Comparison of ENCODE assay signal across 11 cellular contexts in the genomic region with DNA sequence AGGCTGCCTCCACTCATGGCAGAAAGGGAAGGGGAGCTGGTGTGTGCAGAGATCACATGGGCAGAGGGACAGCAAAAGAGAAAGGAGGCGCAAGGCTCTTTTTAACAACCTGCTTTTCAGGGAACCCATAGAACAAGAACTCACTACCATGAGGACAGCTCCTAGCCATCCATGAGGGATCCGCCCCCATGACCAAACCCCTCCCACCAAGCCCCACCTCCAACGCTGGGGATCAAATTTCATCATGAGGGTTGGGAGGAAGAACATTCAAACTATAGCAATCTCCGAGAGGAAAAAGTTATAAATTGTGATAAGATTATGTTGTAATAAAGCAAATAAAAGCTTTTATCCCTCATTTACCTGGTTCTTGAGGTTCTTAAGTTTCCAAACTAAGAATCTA.
DNase-seq lines count a peak whose midpoint lies in the region; ATAC-seq and TF ChIP-seq lines count a peak whose summit lies in the region.
"Had no signal": no experiment of that assay in that cellular context is flagged by ENCODE, and none has a peak within 500 bp of the region (broad histone marks: within the 10 kb centered on the region; RNA-seq: fewer than 3 reads in every experiment).

No MANE protein-coding gene starts in this region.

- no peaks in the 10 kb centered on the region for H3K27me3 Mint-ChIP-seq in chondrocyte (ENCODE audit: low read depth)

- DNase-seq in SK-N-SH: no peak
- DNase-seq in colonic mucosa: peak; percentile 62
- DNase-seq in psoas muscle: peak in 1 of 2 donors; percentile 20
- no peak for DNase-seq in chondrocyte (ENCODE audit: low spot score)
- DNase-seq in SKM-1 (lab: John Stamatoyannopoulos, UW; ENCODE audit: unreplicated experiment): no peak
- no peak for DNase-seq in activated naive CD4-positive, alpha-beta T cell (lab: John Stamatoyannopoulos, UW)
- DNase-seq: NCI-H446 treated with DMSO at 0.1 percent for 48 hours had no signal

- H3K36me3 ChIP-seq in SK-N-SH (replicated peaks in 1 of 2; ENCODE audit: control insufficient read depth in 1 of 2, insufficient read depth in 2 of 2, low read length in 1 of 2): no peaks in the 10 kb centered on the region
- no peaks in the 10 kb centered on the region for H3K36me3 ChIP-seq in KMS-11 (ENCODE audit: insufficient read depth)
- H3K36me3 ChIP-seq in colonic mucosa: no peaks in the 10 kb centered on the region
- H3K36me3 ChIP-seq in psoas muscle (ENCODE audit: insufficient read depth in 1 of 2, low read depth in 1 of 2): no peaks in the 10 kb centered on the region

- no peak overlapping the region for H3K27ac ChIP-seq in SK-N-SH (ENCODE audit: low read depth in 2 of 2, low read length in 1 of 2)
- H3K27ac ChIP-seq in KMS-11: no peak overlapping the region
- H3K27ac ChIP-seq in colonic mucosa: no peak overlapping the region
- H3K27ac ChIP-seq in psoas muscle: no peak overlapping the region
- H3K27ac ChIP-seq: C4-2B had no signal

- H3K4me3 ChIP-seq in SK-N-SH (ENCODE audit: low read depth in 2 of 2, low read length in 1 of 2) (0 out of 4 replicates have a peak overlapping the region, but pooled peaks of 1 of the 2 experiments have one; percentile 30), KMS-11 (IDR thresholded peaks at IDR 0.05; ENCODE audit: insufficient read depth, low read depth, low read length) (no peak overlapping the region), colonic mucosa (no peak overlapping the region), psoas muscle (peak overlapping the region; percentile 44)

- TF ChIP-seq RAD21 in SK-N-SH (IDR thresholded peaks at IDR 0.05; ENCODE audit: low read length): no peak

- H2AFZ ChIP-seq in SK-N-SH (ENCODE audit: low read depth) (no peak overlapping the region), KMS-11 (ENCODE audit: low read depth) (peak overlapping the region; percentile 16; the same call in 1 of the 2 replicates)

- no peaks in the 10 kb centered on the region for H3K36me3 Mint-ChIP-seq in chondrocyte (ENCODE audit: low read depth)

- intact Hi-C loops in colonic mucosa (cut with DNase I): no loop called here
- intact Hi-C loops in psoas muscle (cut with DNase I): loop anchor here in 1 of 2 donors (10.0 kb wide), 1 partner anchor 302 kb away; no protein-coding TSS in a partner anchor

- H3K9me3 ChIP-seq in SK-N-SH: no peaks in the 10 kb centered on the region
- no peaks in the 10 kb centered on the region for H3K9me3 ChIP-seq in colonic mucosa
- no peaks in the 10 kb centered on the region for H3K9me3 ChIP-seq in psoas muscle

- peak; percentile 62 for ATAC-seq in SK-N-SH treated with all-trans-retinoic acid at 6 μM for 48 hours
- peak in 3 of 4 donors; percentile 51 to 83 (median 76) for ATAC-seq in psoas muscle

- H3K4me1 Mint-ChIP-seq in chondrocyte (ENCODE audit: low read depth): peaks cover 8% of the 10 kb centered on the region

- H3K79me2 ChIP-seq in SK-N-SH (ENCODE audit: insufficient read depth) (no peaks in the 10 kb centered on the region), KMS-11 (ENCODE audit: insufficient read depth, low read depth) (no peaks in the 10 kb centered on the region)

- POLR2A ChIA-PET in SK-N-SH (lab: Yijun Ruan, JAX): no interaction called here

- CTCF ChIA-PET in SK-N-SH (lab: Yijun Ruan, JAX): interaction anchor here (0.5 to 3.8 kb wide), 53 partner anchors 9 to 1632 kb away, joined by 3 to 20 read pairs (median 4); no protein-coding TSS in a partner anchor

- no peak for TF ChIP-seq EP300 in SK-N-SH (IDR thresholded peaks at IDR 0.05; ENCODE audit: borderline replicate concordance in 1 of 2, low read depth in 1 of 2, low read length in 1 of 2)

- no peak overlapping the region for H3K9ac ChIP-seq in SK-N-SH
- H3K9ac ChIP-seq in KMS-11: no peak overlapping the region
- no peak overlapping the region for H3K9ac ChIP-seq in colonic mucosa (ENCODE audit: low read depth in 2 of 2, low read length in 2 of 2)

- H3K27ac Mint-ChIP-seq in chondrocyte (ENCODE audit: unreplicated experiment): no peak overlapping the region
- H3K27ac Mint-ChIP-seq: activated T-helper 1 cell treated with anti-CD3 and anti-CD28 coated beads, Interleukin-12 subunit alpha, Interleukin-12 subunit beta, Interleukin-2, Interleukin-4 antibody, amounts not matched to agents 30 ng/mL and 10 ng/mL and 1 ng/mL, durations not matched to agents 14 hours and 24 hours and 36 hours had no signal

- H3F3A ChIP-seq in SK-N-SH (replicated peaks; ENCODE audit: insufficient read depth): no peaks in the 10 kb centered on the region

- H4K20me1 ChIP-seq in SK-N-SH (ENCODE audit: insufficient read depth) (no peaks in the 10 kb centered on the region), KMS-11 (ENCODE audit: insufficient read depth) (no peaks in the 10 kb centered on the region)

- H3K9me2 ChIP-seq in SK-N-SH: no peaks in the 10 kb centered on the region

- peaks cover 0 to 18% of the 10 kb centered on the region in 2 experiments; a peak in 2 of 4 replicates for H3K4me1 ChIP-seq in SK-N-SH (ENCODE audit: control insufficient read depth in 1 of 2, insufficient read depth in 2 of 2, low read depth in 1 of 2, low read length in 1 of 2)
- peaks cover 8% of the 10 kb centered on the region for H3K4me1 ChIP-seq in KMS-11 (ENCODE audit: low read depth, poor library complexity, severe bottlenecking)
- H3K4me1 ChIP-seq in colonic mucosa: no peaks in the 10 kb centered on the region
- no peaks in the 10 kb centered on the region for H3K4me1 ChIP-seq in psoas muscle

- H3K4me2 ChIP-seq in SK-N-SH: no peak overlapping the region
- H3K4me2 ChIP-seq in KMS-11: peak overlapping the region; percentile 17; the same call in 1 of the 2 replicates

- H3K9me3 Mint-ChIP-seq in chondrocyte (ENCODE audit: low read depth): no peaks in the 10 kb centered on the region
- H3K9me3 Mint-ChIP-seq: activated T-helper 1 cell treated with anti-CD3 and anti-CD28 coated beads, Interleukin-12 subunit alpha, Interleukin-12 subunit beta, Interleukin-2, Interleukin-4 antibody, amounts not matched to agents 30 ng/mL and 10 ng/mL and 1 ng/mL, durations not matched to agents 14 hours and 24 hours and 36 hours had no signal

- 68% methylated on average over 4 of the region's 4 CpGs for WGBS in SK-N-SH (ENCODE audit: low lambda C conversion rate)
- WGBS in psoas muscle, 3 donors: 61 to 72% (median 63%) methylated on average over 4 of the region's 4 CpGs

- TF ChIP-seq CTCF in SK-N-SH (IDR thresholded peaks at IDR 0.05) (no peak), KMS-11 (conservative IDR thresholded peaks at IDR 0.05; ENCODE audit: low read depth, low read length) (no peak), colonic mucosa (IDR thresholded peaks at IDR 0.05) (no peak), psoas muscle (IDR thresholded peaks at IDR 0.05) (no peak), chondrocyte (IDR thresholded peaks at IDR 0.05) (no peak)

- H3K27me3 ChIP-seq in SK-N-SH (ENCODE audit: insufficient read depth): no peaks in the 10 kb centered on the region
- no peaks in the 10 kb centered on the region for H3K27me3 ChIP-seq in KMS-11 (ENCODE audit: insufficient read depth, low read depth)
- H3K27me3 ChIP-seq in colonic mucosa: no peaks in the 10 kb centered on the region
- no peaks in the 10 kb centered on the region for H3K27me3 ChIP-seq in psoas muscle (ENCODE audit: insufficient read depth in 3 of 3, low read length in 2 of 3)

- H3K4me3 Mint-ChIP-seq in chondrocyte (ENCODE audit: unreplicated experiment): no peak overlapping the region
- H3K4me3 Mint-ChIP-seq: activated T-helper 1 cell treated with anti-CD3 and anti-CD28 coated beads, Interleukin-12 subunit alpha, Interleukin-12 subunit beta, Interleukin-2, Interleukin-4 antibody, amounts not matched to agents 30 ng/mL and 10 ng/mL and 1 ng/mL, durations not matched to agents 14 hours and 24 hours and 36 hours had no signal

TF ChIP-seq in SK-N-SH treated with all-trans-retinoic acid at 6 μM for 48 hours, 23 proteins besides CTCF, POLR2A, EP300 and RAD21 (continues in another document):
- TF ChIP-seq, protein P1, sequence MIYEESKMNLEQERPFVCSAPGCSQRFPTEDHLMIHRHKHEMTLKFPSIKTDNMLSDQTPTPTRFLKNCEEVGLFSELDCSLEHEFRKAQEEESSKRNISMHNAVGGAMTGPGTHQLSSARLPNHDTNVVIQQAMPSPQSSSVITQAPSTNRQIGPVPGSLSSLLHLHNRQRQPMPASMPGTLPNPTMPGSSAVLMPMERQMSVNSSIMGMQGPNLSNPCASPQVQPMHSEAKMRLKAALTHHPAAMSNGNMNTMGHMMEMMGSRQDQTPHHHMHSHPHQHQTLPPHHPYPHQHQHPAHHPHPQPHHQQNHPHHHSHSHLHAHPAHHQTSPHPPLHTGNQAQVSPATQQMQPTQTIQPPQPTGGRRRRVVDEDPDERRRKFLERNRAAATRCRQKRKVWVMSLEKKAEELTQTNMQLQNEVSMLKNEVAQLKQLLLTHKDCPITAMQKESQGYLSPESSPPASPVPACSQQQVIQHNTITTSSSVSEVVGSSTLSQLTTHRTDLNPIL (CRISPR knock-in tag; IDR thresholded peaks at IDR 0.05; ENCODE audit: low read depth): no peak
- TF ChIP-seq TCF4 (CRISPR knock-in tag; IDR thresholded peaks at IDR 0.05; ENCODE audit: borderline replicate concordance): no peak
- TF ChIP-seq ZFP3 (CRISPR knock-in tag; IDR thresholded peaks at IDR 0.05): no peak
- TF ChIP-seq ZC3H10 (CRISPR knock-in tag; IDR thresholded peaks at IDR 0.05): no peak
- no peak for TF ChIP-seq RARB (CRISPR knock-in tag; IDR thresholded peaks at IDR 0.05)

TF ChIP-seq in SK-N-SH, 30 proteins besides CTCF, POLR2A, EP300 and RAD21 (continues in another document):
- TF ChIP-seq FOXJ3 (CRISPR knock-in tag; IDR thresholded peaks at IDR 0.05) (no peak), MXI1 (IDR thresholded peaks at IDR 0.05; ENCODE audit: low read depth, low read length) (no peak), GABPA (IDR thresholded peaks at IDR 0.05; ENCODE audit: low read depth) (no peak), TEAD4 (IDR thresholded peaks at IDR 0.05; ENCODE audit: borderline replicate concordance, insufficient read depth) (no peak), ELF1 (IDR thresholded peaks at IDR 0.05) (no peak)
- TF ChIP-seq, protein P2, sequence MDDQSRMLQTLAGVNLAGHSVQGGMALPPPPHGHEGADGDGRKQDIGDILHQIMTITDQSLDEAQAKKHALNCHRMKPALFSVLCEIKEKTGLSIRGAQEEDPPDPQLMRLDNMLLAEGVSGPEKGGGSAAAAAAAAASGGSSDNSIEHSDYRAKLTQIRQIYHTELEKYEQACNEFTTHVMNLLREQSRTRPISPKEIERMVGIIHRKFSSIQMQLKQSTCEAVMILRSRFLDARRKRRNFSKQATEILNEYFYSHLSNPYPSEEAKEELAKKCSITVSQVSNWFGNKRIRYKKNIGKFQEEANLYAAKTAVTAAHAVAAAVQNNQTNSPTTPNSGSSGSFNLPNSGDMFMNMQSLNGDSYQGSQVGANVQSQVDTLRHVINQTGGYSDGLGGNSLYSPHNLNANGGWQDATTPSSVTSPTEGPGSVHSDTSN (IDR thresholded peaks at IDR 0.05): no peak
